In the genomic region with DNA sequence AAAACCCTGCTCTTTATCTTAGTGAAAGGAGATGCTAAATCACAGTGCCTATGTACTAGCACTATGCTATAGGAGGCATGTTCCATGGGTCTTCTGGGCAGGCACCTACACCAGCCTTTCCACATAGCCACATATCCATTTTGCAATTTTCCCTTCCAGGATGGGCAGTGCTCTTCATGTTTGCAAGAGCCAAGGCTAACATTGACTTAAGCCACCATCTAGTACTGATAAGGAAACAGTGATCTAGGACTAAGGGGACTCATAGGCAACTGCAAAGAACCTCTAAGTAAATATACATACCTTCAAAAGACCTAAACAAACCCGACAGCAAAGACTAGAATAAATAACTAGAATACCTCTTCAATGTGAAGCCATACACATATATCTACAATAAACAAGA, we compare ENCODE assay signal across 5 cellular contexts.
"Had no signal": no experiment of that assay in that cellular context is flagged by ENCODE, and none has a peak within 500 bp of the region (broad histone marks: within the 10 kb centered on the region; RNA-seq: fewer than 3 reads in every experiment).

No MANE protein-coding gene starts in this region.

- H3K4me3 ChIP-seq: GM23338 had no signal

- DNase-seq: H9, HCEC 1CT, KG1 had no signal

- ATAC-seq: GM23338, HepG2 had no signal
